Comparison of ENCODE assay signal across 35 cellular contexts in the genomic region with DNA sequence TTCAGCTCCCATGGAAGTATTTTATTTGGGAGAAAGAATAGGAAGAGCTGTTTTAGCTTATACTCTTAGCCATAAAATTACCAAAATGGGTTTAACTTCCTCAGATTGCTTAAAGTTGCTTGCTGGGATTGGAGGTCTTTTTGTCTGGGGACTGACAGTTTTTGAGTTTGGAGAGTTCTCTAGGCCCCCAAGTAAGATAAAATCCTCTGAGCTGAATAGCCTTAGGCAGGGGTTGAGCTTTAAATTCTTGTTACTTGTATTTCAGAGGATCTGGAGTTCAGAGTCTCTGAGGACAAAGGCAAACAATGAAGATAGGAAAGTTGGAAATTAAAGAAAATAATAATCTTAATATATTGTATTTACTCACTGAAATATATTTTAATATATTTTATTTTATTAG.
"Had no signal": no experiment of that assay in that cellular context is flagged by ENCODE, and none has a peak within 500 bp of the region (broad histone marks: within the 10 kb centered on the region; RNA-seq: fewer than 3 reads in every experiment).

No MANE protein-coding gene starts in this region.

- H3K27me3 ChIP-seq: ascending aorta, cardiac muscle cell, colonic mucosa, gastrocnemius medialis, right atrium auricular region, testis, uterus had no signal

- H3K27ac ChIP-seq: cardiac muscle cell, colonic mucosa, gastrocnemius medialis, right atrium auricular region, testis, uterus, VCaP had no signal

- H3K4me1 ChIP-seq: colonic mucosa, gastrocnemius medialis, right atrium auricular region, testis, uterus had no signal

- DNase-seq: activated CD4-positive, alpha-beta T cell treated with anti-CD3 and anti-CD28 coated beads for 48 hours; activated CD4-positive, alpha-beta T cell treated with anti-CD3 and anti-CD28 coated beads, Interleukin-2, amount 50 U/mL, for 48 hours; activated CD8-positive, alpha-beta memory T cell treated with anti-CD3 and anti-CD28 coated beads for 24 hours; activated CD8-positive, alpha-beta memory T cell treated with anti-CD3 and anti-CD28 coated beads, Interleukin-2, amount 50 U/mL, for 4 hours; activated effector memory CD4-positive, alpha-beta T cell treated with anti-CD3 and anti-CD28 coated beads, Interleukin-2, amount 50 U/mL, for 16 hours; activated naive CD4-positive, alpha-beta T cell treated with anti-CD3 and anti-CD28 coated beads for 36 hours; activated naive CD8-positive, alpha-beta T cell treated with anti-CD3 and anti-CD28 coated beads for 36 hours; activated T-cell treated with anti-CD3 and anti-CD28 coated beads, Interleukin-2, amount 50 U/mL, for 1 hour; cerebellar nuclear complex; colonic mucosa; effector memory CD4-positive, alpha-beta T cell; erythroblast; gastrocnemius medialis; hippocampal formation; natural killer cell; occipital lobe; stimulated activated CD4-positive, alpha-beta T cell treated with anti-CD3 and anti-CD28 coated beads, Interleukin-1b, Interleukin-23, amount 100 ng/mL, for 48 hours; stimulated activated CD4-positive, alpha-beta T cell treated with anti-CD3 and anti-CD28 coated beads, Interleukin-4, amount 100 ng/mL, for 4 hours; stimulated activated CD8-positive, alpha-beta memory T cell treated with anti-CD3 and anti-CD28 coated beads, Interleukin-4, amount 100 ng/mL, for 48 hours; stimulated activated naive CD4-positive, alpha-beta T cell treated with Interleukin-2 at 50 U/mL for 16 hours; SW 1271; T-helper 9 cell; testis; uterus had no signal

- H3K9me3 Mint-ChIP-seq: activated T-helper 1 cell treated with anti-CD3 and anti-CD28 coated beads, Interleukin-12 subunit alpha, Interleukin-12 subunit beta, Interleukin-2, Interleukin-4 antibody, amounts not matched to agents 30 ng/mL and 10 ng/mL and 1 ng/mL, durations not matched to agents 14 hours and 24 hours and 36 hours; T-helper 1 cell treated with Interleukin-12 subunit alpha and Interleukin-12 subunit beta and Interleukin-4 antibody, amounts not matched to agents 30 μg/mL and 1 μg/mL, for 36 hours; type B pancreatic cell had no signal

- H3K4me3 ChIP-seq: ascending aorta, cardiac muscle cell, colonic mucosa, gastrocnemius medialis, right atrium auricular region, smooth muscle cell, testis, uterus had no signal

- H3K27ac Mint-ChIP-seq: activated naive CD4-positive, alpha-beta T cell treated with anti-CD3 and anti-CD28 coated beads for 36 hours; activated naive CD8-positive, alpha-beta T cell treated with anti-CD3 and anti-CD28 coated beads for 36 hours; activated T-helper 1 cell treated with anti-CD3 and anti-CD28 coated beads, Interleukin-12 subunit alpha, Interleukin-12 subunit beta, Interleukin-2, Interleukin-4 antibody, amounts not matched to agents 30 ng/mL and 10 ng/mL and 1 ng/mL, durations not matched to agents 14 hours and 24 hours and 36 hours; natural killer cell; T-helper 1 cell treated with Interleukin-12 subunit alpha and Interleukin-12 subunit beta and Interleukin-4 antibody, amounts not matched to agents 30 μg/mL and 1 μg/mL, for 36 hours; type B pancreatic cell had no signal

- ATAC-seq: activated CD4-positive, CD25-positive, alpha-beta regulatory T cell treated with anti-CD3 and anti-CD28 coated beads, Interleukin-2, amount 50 U/mL, for 24 hours; gastrocnemius medialis; natural killer cell had no signal

- H3K4me1 Mint-ChIP-seq: activated naive CD8-positive, alpha-beta T cell treated with anti-CD3 and anti-CD28 coated beads for 36 hours; natural killer cell had no signal

- H3K36me3 Mint-ChIP-seq: activated naive CD8-positive, alpha-beta T cell treated with anti-CD3 and anti-CD28 coated beads for 36 hours; natural killer cell; type B pancreatic cell had no signal

- H3K9me3 ChIP-seq: ascending aorta, colonic mucosa, gastrocnemius medialis, testis, uterus had no signal

- H3K36me3 ChIP-seq: ascending aorta, cardiac muscle cell, colonic mucosa, gastrocnemius medialis, right atrium auricular region, uterus had no signal

- H3K4me3 Mint-ChIP-seq: activated naive CD4-positive, alpha-beta T cell treated with anti-CD3 and anti-CD28 coated beads for 36 hours; activated naive CD8-positive, alpha-beta T cell treated with anti-CD3 and anti-CD28 coated beads for 36 hours; activated T-helper 1 cell treated with anti-CD3 and anti-CD28 coated beads, Interleukin-12 subunit alpha, Interleukin-12 subunit beta, Interleukin-2, Interleukin-4 antibody, amounts not matched to agents 30 ng/mL and 10 ng/mL and 1 ng/mL, durations not matched to agents 14 hours and 24 hours and 36 hours; brain; natural killer cell; T-helper 1 cell treated with Interleukin-12 subunit alpha and Interleukin-12 subunit beta and Interleukin-4 antibody, amounts not matched to agents 30 μg/mL and 1 μg/mL, for 36 hours; type B pancreatic cell had no signal

- H3K4me2 ChIP-seq: smooth muscle cell had no signal

- H3K27me3 Mint-ChIP-seq: activated naive CD8-positive, alpha-beta T cell treated with anti-CD3 and anti-CD28 coated beads for 36 hours; type B pancreatic cell had no signal

- FAIRE-seq: TTC549 had no signal
